In the genomic region with DNA sequence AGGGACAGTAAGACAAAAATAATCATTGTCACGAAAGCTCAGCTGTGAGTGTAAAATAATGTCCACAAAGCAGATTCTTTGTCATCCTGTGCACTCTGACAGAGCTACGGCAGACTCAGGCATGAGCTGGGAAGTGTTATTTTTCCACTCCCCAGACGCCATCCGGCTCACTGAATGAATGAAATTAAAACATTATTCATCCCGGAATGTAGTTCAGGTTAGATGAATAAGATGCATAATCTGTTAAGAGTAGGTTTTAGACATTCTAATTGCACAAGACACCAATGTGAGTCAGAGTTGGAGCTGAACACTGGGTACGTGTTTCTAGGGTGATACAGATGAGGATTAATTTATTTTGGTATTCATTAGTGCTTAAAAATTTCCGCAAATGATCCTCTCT, we compare ENCODE assay signal across 1 cellular context.
TF ChIP-seq lines count a peak whose summit lies in the region.

No MANE protein-coding gene starts in this region.

TF ChIP-seq in GM23338, 12 proteins besides CTCF, POLR2A, EP300 and RAD21 (continued from another document):
- TF ChIP-seq, protein P1, sequence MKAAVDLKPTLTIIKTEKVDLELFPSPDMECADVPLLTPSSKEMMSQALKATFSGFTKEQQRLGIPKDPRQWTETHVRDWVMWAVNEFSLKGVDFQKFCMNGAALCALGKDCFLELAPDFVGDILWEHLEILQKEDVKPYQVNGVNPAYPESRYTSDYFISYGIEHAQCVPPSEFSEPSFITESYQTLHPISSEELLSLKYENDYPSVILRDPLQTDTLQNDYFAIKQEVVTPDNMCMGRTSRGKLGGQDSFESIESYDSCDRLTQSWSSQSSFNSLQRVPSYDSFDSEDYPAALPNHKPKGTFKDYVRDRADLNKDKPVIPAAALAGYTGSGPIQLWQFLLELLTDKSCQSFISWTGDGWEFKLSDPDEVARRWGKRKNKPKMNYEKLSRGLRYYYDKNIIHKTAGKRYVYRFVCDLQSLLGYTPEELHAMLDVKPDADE (IDR thresholded peaks at IDR 0.05), result no peak
- TF ChIP-seq ZNF331 (CRISPR knock-in tag; IDR thresholded peaks at IDR 0.05; ENCODE audit: low read depth) (no peak), JUNB (IDR thresholded peaks at IDR 0.05; ENCODE audit: unreplicated experiment) (no peak), ZNF114 (CRISPR knock-in tag; IDR thresholded peaks at IDR 0.05) (no peak), CREB1 (CRISPR knock-in tag; IDR thresholded peaks at IDR 0.05; ENCODE audit: low read depth) (no peak), STAT1 (IDR thresholded peaks at IDR 0.05; ENCODE audit: unreplicated experiment) (no peak), NANOG (IDR thresholded peaks at IDR 0.05; ENCODE audit: borderline replicate concordance) (no peak), POLR2AphosphoS5 (IDR thresholded peaks at IDR 0.05; ENCODE audit: low read depth) (no peak)
